8 cellular contexts compared by ENCODE assay signal in the genomic region with DNA sequence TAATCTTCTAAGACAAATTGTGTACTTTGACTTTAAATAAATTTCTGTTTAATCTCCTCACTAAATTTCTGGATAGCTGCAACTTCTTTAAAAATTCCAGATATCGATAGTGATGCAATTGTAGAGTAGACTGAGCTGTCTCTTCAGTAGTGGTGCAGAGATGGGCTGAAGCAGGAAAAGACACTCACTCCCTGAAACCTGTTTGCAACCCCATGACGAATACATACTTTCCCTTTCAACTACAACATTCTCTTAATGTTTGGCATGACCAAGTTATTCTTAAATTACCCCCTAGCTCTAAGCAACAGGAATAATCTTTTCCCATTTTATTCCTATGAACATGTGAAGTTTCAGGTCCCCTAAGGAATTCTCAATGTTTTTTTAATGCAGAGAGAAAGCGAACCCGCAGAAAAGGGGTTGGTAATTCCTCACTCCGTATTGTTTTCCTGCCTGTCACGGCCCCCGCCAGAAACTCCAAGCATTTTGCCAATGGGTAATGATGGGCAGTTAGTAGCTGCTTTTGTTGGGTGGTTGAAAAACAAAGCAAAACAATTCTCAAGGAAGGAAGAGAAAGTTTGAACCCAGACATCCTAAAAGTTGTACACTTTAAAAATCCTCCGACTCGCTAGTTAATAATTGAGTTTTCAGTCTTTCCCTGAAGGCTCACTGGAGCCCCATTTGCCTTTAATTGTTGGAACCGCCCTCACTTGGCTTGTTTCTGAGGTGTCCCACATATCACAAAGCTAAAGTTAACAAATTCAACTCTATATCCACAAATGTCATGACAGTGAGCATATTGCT. TPM values are rescaled to one million over a fixed set of nuclear protein-coding genes. Genes with fewer than 3 reads are reported as not detected.
A peak's percentile ranks its signal among the peaks of the same experiment; 100 is the strongest.
DNase-seq lines count a peak whose midpoint lies in the region; ATAC-seq and TF ChIP-seq lines count a peak whose summit lies in the region.

No MANE protein-coding gene starts in this region.

- no peak for TF ChIP-seq CTCF in mucosa of descending colon (IDR thresholded peaks at IDR 0.05)

- intact Hi-C loops in mucosa of descending colon (cut with DNase I, micrococcal nuclease): no loop called here
- intact Hi-C loops in activated T-helper 1 cell treated with anti-CD3 and anti-CD28 coated beads, Interleukin-12 subunit alpha, Interleukin-12 subunit beta, Interleukin-2, Interleukin-4 antibody, amounts not matched to agents 30 ng/mL and 10 ng/mL and 1 ng/mL, durations not matched to agents 14 hours and 24 hours and 36 hours (cut with micrococcal nuclease): loop anchor here (10.0 kb wide), 1 partner anchor 494 kb away; no protein-coding TSS in a partner anchor

- H3K27ac Mint-ChIP-seq in activated T-helper 1 cell treated with anti-CD3 and anti-CD28 coated beads, Interleukin-12 subunit alpha, Interleukin-12 subunit beta, Interleukin-2, Interleukin-4 antibody, amounts not matched to agents 30 ng/mL and 10 ng/mL and 1 ng/mL, durations not matched to agents 14 hours and 24 hours and 36 hours: no peak overlapping the region

- H3K4me3 Mint-ChIP-seq in activated T-helper 1 cell treated with anti-CD3 and anti-CD28 coated beads, Interleukin-12 subunit alpha, Interleukin-12 subunit beta, Interleukin-2, Interleukin-4 antibody, amounts not matched to agents 30 ng/mL and 10 ng/mL and 1 ng/mL, durations not matched to agents 14 hours and 24 hours and 36 hours: no peak overlapping the region

- no peaks in the 10 kb centered on the region for H3K9me3 Mint-ChIP-seq in activated T-helper 1 cell treated with anti-CD3 and anti-CD28 coated beads, Interleukin-12 subunit alpha, Interleukin-12 subunit beta, Interleukin-2, Interleukin-4 antibody, amounts not matched to agents 30 ng/mL and 10 ng/mL and 1 ng/mL, durations not matched to agents 14 hours and 24 hours and 36 hours

- H3K9ac ChIP-seq in HUES64 (ENCODE audit: low read depth, low read length): peak overlapping the region; percentile 69

- H3K27me3 Mint-ChIP-seq in activated T-helper 1 cell treated with anti-CD3 and anti-CD28 coated beads, Interleukin-12 subunit alpha, Interleukin-12 subunit beta, Interleukin-2, Interleukin-4 antibody, amounts not matched to agents 30 ng/mL and 10 ng/mL and 1 ng/mL, durations not matched to agents 14 hours and 24 hours and 36 hours (ENCODE audit: insufficient read depth): peaks cover 27% of the 10 kb centered on the region

- DNase-seq in A172 (ENCODE audit: low spot score) (peak; percentile 21), dermis blood vessel endothelial cell (peak; percentile 63), mucosa of descending colon (no peak), middle frontal gyrus (ENCODE audit: extremely low spot score, low spot score) (no peak), epidermal melanocyte (ENCODE audit: insufficient read length, low spot score) (no peak)
- DNase-seq in activated T-helper 1 cell treated with anti-CD3 and anti-CD28 coated beads, Interleukin-12 subunit alpha, Interleukin-12 subunit beta, Interleukin-2, Interleukin-4 antibody, amounts not matched to agents 30 ng/mL and 10 ng/mL and 1 ng/mL, durations not matched to agents 14 hours and 24 hours and 36 hours (ENCODE audit: low spot score): no peak

- peak overlapping the region; percentile 83 for H3K4me3 ChIP-seq in HUES64 (ENCODE audit: low read length)
- peak overlapping the region; percentile 7 for H3K4me3 ChIP-seq in mucosa of descending colon

- H3K9me3 ChIP-seq in HUES64 (ENCODE audit: insufficient read depth, low read depth, low read length) (no peaks in the 10 kb centered on the region), mucosa of descending colon (no peaks in the 10 kb centered on the region)

- H3K27ac ChIP-seq in HUES64 (ENCODE audit: low read depth, low read length): no peak overlapping the region

- peaks cover 8% of the 10 kb centered on the region for H3K4me1 Mint-ChIP-seq in activated T-helper 1 cell treated with anti-CD3 and anti-CD28 coated beads, Interleukin-12 subunit alpha, Interleukin-12 subunit beta, Interleukin-2, Interleukin-4 antibody, amounts not matched to agents 30 ng/mL and 10 ng/mL and 1 ng/mL, durations not matched to agents 14 hours and 24 hours and 36 hours (ENCODE audit: low read depth)

- H3K36me3 ChIP-seq in HUES64 (ENCODE audit: insufficient read depth, low read length): no peaks in the 10 kb centered on the region
- H3K36me3 ChIP-seq in mucosa of descending colon (ENCODE audit: low read depth): no peaks in the 10 kb centered on the region

- H3K4me1 ChIP-seq in HUES64 (ENCODE audit: insufficient read depth, low read length) (peaks cover 22% of the 10 kb centered on the region), mucosa of descending colon (ENCODE audit: low read depth) (no peaks in the 10 kb centered on the region)

- H3K27me3 ChIP-seq in HUES64 (ENCODE audit: insufficient read depth, low read length): peaks cover 25% of the 10 kb centered on the region

- 4% methylated on average over 9 of the region's 10 CpGs for WGBS in HUES64

- no peaks in the 10 kb centered on the region for H3K36me3 Mint-ChIP-seq in activated T-helper 1 cell treated with anti-CD3 and anti-CD28 coated beads, Interleukin-12 subunit alpha, Interleukin-12 subunit beta, Interleukin-2, Interleukin-4 antibody, amounts not matched to agents 30 ng/mL and 10 ng/mL and 1 ng/mL, durations not matched to agents 14 hours and 24 hours and 36 hours (ENCODE audit: low read depth)

- ATAC-seq in mucosa of descending colon (peak; percentile 31), GM21515 (IDR thresholded peaks at IDR 0.05; ENCODE audit: unreplicated experiment) (no peak)

RNA-seq across cellular contexts. Expression of a gene that starts 1.2 kb away (rescaled TPM):
- 0.21 and 0.89 TPM in 2 replicates for total RNA-seq in A172 (2014; rRNA removed; shearing (Covaris generic))
- polyA plus RNA-seq in HUES64 (2013, experiment 1 of 2): 1.0 TPM
- 1.7 TPM for polyA plus RNA-seq in HUES64 (2013, experiment 2 of 2)
- 31.6 and 38.8 TPM in 2 replicates for total RNA-seq in dermis blood vessel endothelial cell
- 1 to 10 TPM; 1.0 to 5.4 (median 3.4) TPM for total RNA-seq in mucosa of descending colon
- total RNA-seq in activated T-helper 1 cell treated with anti-CD3 and anti-CD28 coated beads, Interleukin-12 subunit alpha, Interleukin-12 subunit beta, Interleukin-2, Interleukin-4 antibody, amounts not matched to agents 30 ng/mL and 10 ng/mL and 1 ng/mL, durations not matched to agents 14 hours and 24 hours and 36 hours: not detected in 2 replicates

Comparison
In these comparisons a context has a peak if more than half of its experiments do, and no peak if none do; other contexts are left out.
1. DNase-seq: peak in A172 (single experiment) and dermis blood vessel endothelial cell (single experiment); none in mucosa of descending colon (0 of 3), activated T-helper 1 cell treated with anti-CD3 and anti-CD28 coated beads, Interleukin-12 subunit alpha, Interleukin-12 subunit beta, Interleukin-2, Interleukin-4 antibody, amounts not matched to agents 30 ng/mL and 10 ng/mL and 1 ng/mL, durations not matched to agents 14 hours and 24 hours and 36 hours (single experiment), middle frontal gyrus (single experiment) and epidermal melanocyte (single experiment).